Comparison of ENCODE assay signal across 24 cellular contexts in genomic region chrX:48530736-48531135, GRCh38. TPM values are rescaled to one million over a fixed set of nuclear protein-coding genes. Genes with fewer than 3 reads are reported as not detected.
DNase-seq lines count a peak whose midpoint lies in the region; ATAC-seq, FAIRE-seq and TF ChIP-seq lines count a peak whose summit lies in the region.
"Had no signal": no experiment of that assay in that cellular context is flagged by ENCODE, and none has a peak within 500 bp of the region (broad histone marks: within the 10 kb centered on the region; RNA-seq: fewer than 3 reads in every experiment).

No MANE protein-coding gene starts in this region.

- WGBS in esophagus squamous epithelium, 2 donors: 40 to 48% methylated on average over 2 to 3 of the region's 3 CpGs
- 97% methylated on average over 3 of the region's 3 CpGs for WGBS in sigmoid colon, 2 donors

- H3K27ac ChIP-seq in RWPE2 (ENCODE audit: poor library complexity, severe bottlenecking) (peak overlapping the region; percentile 83), esophagus squamous epithelium (peak overlapping the region; percentile 81 to 87 (median 82)), sigmoid colon (no peak overlapping the region)
- H3K27ac ChIP-seq: testis had no signal

- no peaks in the 10 kb centered on the region for H3K27me3 ChIP-seq in RWPE2 (ENCODE audit: insufficient read depth, poor library complexity, severe bottlenecking)
- no peaks in the 10 kb centered on the region for H3K27me3 ChIP-seq in esophagus squamous epithelium
- H3K27me3 ChIP-seq in sigmoid colon: no peaks in the 10 kb centered on the region
- H3K27me3 ChIP-seq: brain microvascular endothelial cell, esophagus muscularis mucosa, heart right ventricle, Peyer's patch, testis had no signal

- H3K36me3 Mint-ChIP-seq in activated T-cell treated with anti-CD3 and anti-CD28 coated beads, Interleukin-2, amount 50 U/mL, for 24 hours (ENCODE audit: low read depth): peaks cover 37% of the 10 kb centered on the region

- H3K9me3 ChIP-seq in RWPE2 (ENCODE audit: severe bottlenecking) (no peaks in the 10 kb centered on the region), esophagus squamous epithelium (no peaks in the 10 kb centered on the region), sigmoid colon (no peaks in the 10 kb centered on the region)
- H3K9me3 ChIP-seq: esophagus muscularis mucosa, heart right ventricle, Peyer's patch, testis had no signal

- peaks cover 26% of the 10 kb centered on the region for H3K36me3 ChIP-seq in RWPE2 (ENCODE audit: low read depth)
- peaks cover 0 to 29% (median 9%) of the 10 kb centered on the region in 3 donors for H3K36me3 ChIP-seq in esophagus squamous epithelium
- peaks cover 0 to 13% (median 0%) of the 10 kb centered on the region in 4 donors for H3K36me3 ChIP-seq in sigmoid colon

- H3K27me3 Mint-ChIP-seq in activated T-cell treated with anti-CD3 and anti-CD28 coated beads, Interleukin-2, amount 50 U/mL, for 24 hours: peaks cover 4% of the 10 kb centered on the region
- H3K27me3 Mint-ChIP-seq: activated naive CD4-positive, alpha-beta T cell treated with anti-CD3 and anti-CD28 coated beads, Interleukin-2, amount 50 U/mL, for 24 hours; memory B cell had no signal

- ATAC-seq in RWPE2 (ENCODE audit: low read depth) (no peak), HG03095 (IDR thresholded peaks at IDR 0.05; ENCODE audit: unreplicated experiment) (no peak)

- no peaks in the 10 kb centered on the region for H3K9me3 Mint-ChIP-seq in activated T-cell treated with anti-CD3 and anti-CD28 coated beads, Interleukin-2, amount 50 U/mL, for 24 hours
- H3K9me3 Mint-ChIP-seq: activated naive CD4-positive, alpha-beta T cell treated with anti-CD3 and anti-CD28 coated beads, Interleukin-2, amount 50 U/mL, for 24 hours; memory B cell had no signal

- FAIRE-seq in GM12891 (lab: Jason Lieb, UNC): peak; percentile 35
- FAIRE-seq: TTC549 had no signal

- TF ChIP-seq CTCF in RWPE2 (IDR thresholded peaks at IDR 0.05; ENCODE audit: poor library complexity, severe bottlenecking) (no peak), esophagus squamous epithelium (IDR thresholded peaks at IDR 0.05) (no peak), sigmoid colon (IDR thresholded peaks at IDR 0.05) (no peak)

- H3K4me1 ChIP-seq in RWPE2 (ENCODE audit: insufficient read depth, poor library complexity, severe bottlenecking) (peaks cover 13% of the 10 kb centered on the region), esophagus squamous epithelium (peaks cover 0 to 16% (median 4%) of the 10 kb centered on the region in 3 donors), sigmoid colon (no peaks in the 10 kb centered on the region)
- H3K4me1 ChIP-seq: esophagus muscularis mucosa, Peyer's patch, testis had no signal

- DNase-seq in GM12891 (ENCODE audit: insufficient read length, low spot score) (no peak), RWPE2 (ENCODE audit: low spot score) (no peak), esophagus squamous epithelium (lab: John Stamatoyannopoulos, UW) (no peak), sigmoid colon (peak; percentile 4), LoVo (ENCODE audit: low spot score) (no peak), NCI-H345 (lab: John Stamatoyannopoulos, UW) (no peak)
- no peak for DNase-seq in activated T-cell treated with anti-CD3 and anti-CD28 coated beads, Interleukin-2, amount 50 U/mL, for 24 hours
- DNase-seq: activated CD4-positive, alpha-beta T cell treated with anti-CD3 and anti-CD28 coated beads for 48 hours; brain microvascular endothelial cell; heart right ventricle; NCI-H1436 treated with DMSO at 0.1 percent for 48 hours; NCI-H2171; Peyer's patch; stimulated activated CD4-positive, alpha-beta T cell treated with anti-CD3 and anti-CD28 coated beads, Interleukin-4, amount 100 ng/mL, for 4 hours; SW 1271; testis had no signal

- TF ChIP-seq POLR2A in GM12891 (IDR thresholded peaks at IDR 0.05; ENCODE audit: low read depth, low read length) (no peak), esophagus squamous epithelium (IDR thresholded peaks at IDR 0.05) (no peak), sigmoid colon (IDR thresholded peaks at IDR 0.05) (no peak)

- H3K4me3 Mint-ChIP-seq in activated T-cell treated with anti-CD3 and anti-CD28 coated beads, Interleukin-2, amount 50 U/mL, for 24 hours: no peak overlapping the region
- H3K4me3 Mint-ChIP-seq: activated naive CD4-positive, alpha-beta T cell treated with anti-CD3 and anti-CD28 coated beads, Interleukin-2, amount 50 U/mL, for 24 hours; memory B cell; nephron had no signal

- H3K27ac Mint-ChIP-seq in activated T-cell treated with anti-CD3 and anti-CD28 coated beads, Interleukin-2, amount 50 U/mL, for 24 hours: no peak overlapping the region
- H3K27ac Mint-ChIP-seq: activated naive CD4-positive, alpha-beta T cell treated with anti-CD3 and anti-CD28 coated beads, Interleukin-2, amount 50 U/mL, for 24 hours; memory B cell; nephron had no signal

- no peak overlapping the region for H3K4me3 ChIP-seq in RWPE2 (ENCODE audit: severe bottlenecking)
- no peak overlapping the region for H3K4me3 ChIP-seq in esophagus squamous epithelium
- H3K4me3 ChIP-seq in sigmoid colon: no peak overlapping the region
- H3K4me3 ChIP-seq: BLaER1 treated with 17β-estradiol and CSF1 and Interleukin-3, amounts not matched to agents 10 nM and 100 nM; esophagus muscularis mucosa; heart right ventricle; Peyer's patch; smooth muscle cell; testis had no signal

- peaks cover 13% of the 10 kb centered on the region for H3K4me1 Mint-ChIP-seq in activated T-cell treated with anti-CD3 and anti-CD28 coated beads, Interleukin-2, amount 50 U/mL, for 24 hours (ENCODE audit: low read depth)
- H3K4me1 Mint-ChIP-seq: nephron had no signal

- no peak for TF ChIP-seq EP300 in sigmoid colon (IDR thresholded peaks at IDR 0.05)

- intact Hi-C loops in esophagus squamous epithelium (cut with DNase I) (no loop called here), sigmoid colon (cut with DNase I) (no loop called here)

TF ChIP-seq in GM12891, 5 proteins besides CTCF, POLR2A, EP300 and RAD21:
- TF ChIP-seq POLR2AphosphoS5 (IDR thresholded peaks at IDR 0.05; ENCODE audit: low read depth, low read length) (no peak), TAF1 (IDR thresholded peaks at IDR 0.05; ENCODE audit: low read depth, low read length) (no peak), PAX5 (IDR thresholded peaks at IDR 0.05; ENCODE audit: insufficient read depth, low read length, severe bottlenecking) (no peak), SPI1 (IDR thresholded peaks at IDR 0.05; ENCODE audit: low read depth, low read length) (no peak), POU2F2 (IDR thresholded peaks at IDR 0.05; ENCODE audit: low read depth, low read length) (no peak)
TF ChIP-seq in GM12891: peak in this region for 0.

RNA-seq across cellular contexts. Expression of gene TBC1D25, which starts 8.8 kb away (rescaled TPM):
- 11.4 TPM for polyA plus RNA-seq in GM12891 (2012; ENCODE audit: low read depth, missing spikeins)
- total RNA-seq in esophagus squamous epithelium (10 to 100 TPM in 1 of 4 donors, 1 to 10 TPM in 3; 5.5 to 11.7 (median 8.5) TPM), sigmoid colon (10 to 100 TPM; 10.4 to 14.6 (median 11.9) TPM)
- polyA plus RNA-seq in sigmoid colon: 1 to 10 TPM; 5.8 to 9.6 (median 7.8) TPM

RNA-seq across cellular contexts. Expression of gene EBP, which starts 9.1 kb away (rescaled TPM):
- 95.9 TPM for polyA plus RNA-seq in GM12891 (2012; ENCODE audit: low read depth, missing spikeins)
- total RNA-seq in esophagus squamous epithelium (100 to 1,000 TPM in 1 of 4 donors, 10 to 100 TPM in 3; 60.8 to 119 (median 87.1) TPM), sigmoid colon (10 to 100 TPM; 14.3 to 25.3 (median 18.6) TPM)
- 100 to 1,000 TPM in 1 of 3 donors, 10 to 100 TPM in 2; 47.4 to 310 (median 65.4) TPM for polyA plus RNA-seq in sigmoid colon

RNA-seq across cellular contexts. Expression of gene PORCN, which starts 21.9 kb away (rescaled TPM):
- 8.8 TPM for polyA plus RNA-seq in GM12891 (2012; ENCODE audit: low read depth, missing spikeins)
- total RNA-seq in esophagus squamous epithelium: 10 to 100 TPM; 11.2 to 25.8 (median 17.6) TPM
- 10 to 100 TPM; 12.2 to 13.3 (median 12.9) TPM for total RNA-seq in sigmoid colon
- polyA plus RNA-seq in sigmoid colon: 1 to 10 TPM; 1.2 to 7.4 (median 3.2) TPM

RNA-seq across cellular contexts. Expression of gene RBM3, which starts 43.5 kb away (rescaled TPM):
- polyA plus RNA-seq in GM12891 (2012; ENCODE audit: low read depth, missing spikeins): 247 TPM
- 100 to 1,000 TPM; 110 to 220 (median 214) TPM for total RNA-seq in esophagus squamous epithelium
- total RNA-seq in sigmoid colon: 100 to 1,000 TPM in 3 of 4 donors, 10 to 100 TPM in 1; 83.9 to 209 (median 143) TPM
- polyA plus RNA-seq in sigmoid colon: 100 to 1,000 TPM; 105 to 217 (median 185) TPM

RNA-seq across cellular contexts. Expression of gene FTSJ1, which starts 54.7 kb away (rescaled TPM):
- 31.0 TPM for polyA plus RNA-seq in GM12891 (2012; ENCODE audit: low read depth, missing spikeins)
- total RNA-seq in esophagus squamous epithelium: 10 to 100 TPM; 33.4 to 61.8 (median 45.8) TPM
- 10 to 100 TPM; 24.6 to 39.9 (median 28.4) TPM for total RNA-seq in sigmoid colon
- polyA plus RNA-seq in sigmoid colon: 10 to 100 TPM; 15.6 to 37.4 (median 18.5) TPM

Comparison
In these comparisons a context has a peak if more than half of its experiments do, and no peak if none do; other contexts are left out.
1. H3K27ac ChIP-seq: peak in RWPE2 (single experiment) and esophagus squamous epithelium (4 of 4); none in sigmoid colon (0 of 4).